In genomic region chrX:39815621-39816020, GRCh38 we compare ENCODE assay signal across 9 cellular contexts.
DNase-seq lines count a peak whose midpoint lies in the region; ATAC-seq, FAIRE-seq and TF ChIP-seq lines count a peak whose summit lies in the region.
"Had no signal": no experiment of that assay in that cellular context is flagged by ENCODE, and none has a peak within 500 bp of the region (broad histone marks: within the 10 kb centered on the region; RNA-seq: fewer than 3 reads in every experiment).

No MANE protein-coding gene starts in this region.

- no peaks in the 10 kb centered on the region for H3K9me3 Mint-ChIP-seq in astrocyte (ENCODE audit: unreplicated experiment)
- no peaks in the 10 kb centered on the region for H3K9me3 Mint-ChIP-seq in endothelial cell (ENCODE audit: unreplicated experiment)

- TF ChIP-seq POLR2A in gastroesophageal sphincter (IDR thresholded peaks at IDR 0.05) = no peak

- H3K4me3 ChIP-seq in astrocyte (ENCODE audit: insufficient read depth, low read depth, low read length) (no peak overlapping the region), HAP-1 (no peak overlapping the region), gastroesophageal sphincter (no peak overlapping the region)

- DNase-seq in GM13976 (ENCODE audit: low spot score) = peak; percentile 30
- peak; percentile 67 for DNase-seq in NCI-H1048 (lab: John Stamatoyannopoulos, UW)
- DNase-seq in astrocyte (ENCODE audit: low read depth) = peak; percentile 13
- no peak for DNase-seq in HAP-1 (ENCODE audit: low spot score in 2 of 2)
- DNase-seq in head of caudate nucleus = no peak
- DNase-seq in endothelial cell (ENCODE audit: low spot score) = no peak

- TF ChIP-seq CTCF in GM13976 (IDR thresholded peaks at IDR 0.05; ENCODE audit: borderline replicate concordance, control extremely low read depth, extremely low read depth, insufficient read depth, missing control alignments) = no peak
- TF ChIP-seq CTCF in astrocyte (IDR thresholded peaks at IDR 0.05; ENCODE audit: insufficient read depth, low read depth, low read length) = no peak
- no peak for TF ChIP-seq CTCF in gastroesophageal sphincter (IDR thresholded peaks at IDR 0.05)
- no peak for TF ChIP-seq CTCF in endothelial cell (IDR thresholded peaks at IDR 0.05; ENCODE audit: unreplicated experiment)

- ATAC-seq in GM21786 (IDR thresholded peaks at IDR 0.05; ENCODE audit: unreplicated experiment) (peak; percentile 77), gastroesophageal sphincter (no peak)
- ATAC-seq: HCT116 had no signal

- no peak overlapping the region for H3K9ac ChIP-seq in astrocyte (ENCODE audit: low read length)

- H3K36me3 ChIP-seq in astrocyte (ENCODE audit: insufficient read depth, low read length) (no peaks in the 10 kb centered on the region), HAP-1 (replicated peaks) (no peaks in the 10 kb centered on the region), gastroesophageal sphincter (no peaks in the 10 kb centered on the region)

- no peak overlapping the region for H2AFZ ChIP-seq in astrocyte (ENCODE audit: low read depth, low read length)

- H3K9me3 ChIP-seq in astrocyte (ENCODE audit: insufficient read depth, low read depth, low read length) (no peaks in the 10 kb centered on the region), HAP-1 (no peaks in the 10 kb centered on the region), gastroesophageal sphincter (no peaks in the 10 kb centered on the region)

- no peaks in the 10 kb centered on the region for H4K20me1 ChIP-seq in astrocyte (ENCODE audit: insufficient read depth, low read length)

- H3K36me3 Mint-ChIP-seq in astrocyte (ENCODE audit: low read depth, unreplicated experiment) (no peaks in the 10 kb centered on the region), endothelial cell (ENCODE audit: low read depth, unreplicated experiment) (no peaks in the 10 kb centered on the region)

- H3K27ac Mint-ChIP-seq in astrocyte (ENCODE audit: unreplicated experiment) (no peak overlapping the region), endothelial cell (ENCODE audit: unreplicated experiment) (no peak overlapping the region)

- peaks cover 3% of the 10 kb centered on the region for H3K27me3 Mint-ChIP-seq in astrocyte (ENCODE audit: low read depth, unreplicated experiment)
- peaks cover 2% of the 10 kb centered on the region for H3K27me3 Mint-ChIP-seq in endothelial cell (ENCODE audit: unreplicated experiment)

- H3K4me3 Mint-ChIP-seq in astrocyte (ENCODE audit: unreplicated experiment) (no peak overlapping the region), endothelial cell (ENCODE audit: unreplicated experiment) (no peak overlapping the region)

- no peak overlapping the region for H3K4me2 ChIP-seq in astrocyte (ENCODE audit: low read length)

- intact Hi-C loops in head of caudate nucleus (cut with DNase I) = loop anchor here (10.0 kb wide), 2 partner anchors 199 to 339 kb away; no protein-coding TSS in a partner anchor

- H3K79me2 ChIP-seq in astrocyte (ENCODE audit: insufficient read depth, low read length) = no peaks in the 10 kb centered on the region

- H3K4me1 Mint-ChIP-seq in astrocyte (ENCODE audit: low read depth, unreplicated experiment) (peaks cover 16% of the 10 kb centered on the region), endothelial cell (ENCODE audit: unreplicated experiment) (peaks cover 20% of the 10 kb centered on the region)

- H3K27me3 ChIP-seq in astrocyte (ENCODE audit: insufficient read depth, low read length) = no peaks in the 10 kb centered on the region
- H3K27me3 ChIP-seq in HAP-1 (ENCODE audit: low read depth) = no peaks in the 10 kb centered on the region
- no peaks in the 10 kb centered on the region for H3K27me3 ChIP-seq in gastroesophageal sphincter

- WGBS in gastroesophageal sphincter (ENCODE audit: low coverage in 1 of 2), 2 donors = no CpG with 5 or more reads among the region's 1 CpG

- no peak for FAIRE-seq in astrocyte (lab: Jason Lieb, UNC)

- H3K27ac ChIP-seq in astrocyte (ENCODE audit: low read depth, low read length) (no peak overlapping the region), gastroesophageal sphincter (no peak overlapping the region)

- no peak for TF ChIP-seq EP300 in gastroesophageal sphincter (IDR thresholded peaks at IDR 0.05)

- in situ Hi-C loops in GM13976 (cut with MboI; ENCODE audit: low sequenced_read_pairs, unreplicated experiment) = no loop called here
- in situ Hi-C loops in HAP-1 (cut with MboI; ENCODE audit: low sequenced_read_pairs) = no loop called here

- H3K4me1 ChIP-seq in astrocyte (ENCODE audit: insufficient read depth, low read length) (peaks cover 21% of the 10 kb centered on the region), HAP-1 (peaks cover 18% of the 10 kb centered on the region), gastroesophageal sphincter (peaks cover 0 to 24% (median 0%) of the 10 kb centered on the region in 3 donors)

Comparison
In these comparisons a context has a peak if more than half of its experiments do, and no peak if none do; other contexts are left out.
1. DNase-seq: peak in GM13976 (single experiment), NCI-H1048 (single experiment) and astrocyte (single experiment); none in HAP-1 (0 of 2), head of caudate nucleus (0 of 42) and endothelial cell (single experiment).